ENCODE assay signal across 14 cellular contexts in the genomic region with DNA sequence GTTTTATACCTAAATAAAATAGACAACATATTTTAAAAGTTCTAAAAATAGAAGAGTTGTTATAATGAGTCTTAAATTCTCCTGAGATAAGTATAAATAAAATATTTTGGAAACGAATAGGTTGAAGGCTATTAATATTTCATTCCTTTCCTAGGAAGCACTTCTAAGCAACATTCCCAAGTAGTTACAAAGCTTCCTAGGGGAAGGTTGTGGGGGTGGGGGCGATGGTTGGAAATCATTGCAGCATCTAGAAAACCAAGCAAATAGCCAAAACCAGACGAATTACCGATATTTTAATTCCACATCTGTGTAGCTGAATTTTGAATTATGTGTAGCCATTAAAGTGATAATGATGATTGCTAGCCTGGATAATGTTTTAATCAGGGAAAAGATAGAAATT.
"Had no signal": no experiment of that assay in that cellular context is flagged by ENCODE, and none has a peak within 500 bp of the region (broad histone marks: within the 10 kb centered on the region; RNA-seq: fewer than 3 reads in every experiment).

No MANE protein-coding gene starts in this region.

- ATAC-seq: activated CD8-positive, alpha-beta T cell treated with anti-CD3 and anti-CD28 coated beads, Interleukin-2, amount 10 ng/mL, durations not matched to agents 7 days and 5 days; left cardiac atrium; lower lobe of right lung; stimulated activated memory B cell treated with anti-CD40 and anti-IgM and Interleukin-4, amounts not matched to agents 10 μg/mL and 1 μg/mL and 100 μg/mL, for 72 hours had no signal

- H3K4me1 ChIP-seq: lower lobe of right lung, vagina had no signal

- H3K4me1 Mint-ChIP-seq: endodermal cell had no signal

- H3K27ac ChIP-seq: lower lobe of right lung, tibial nerve, vagina had no signal

- H3K9me3 ChIP-seq: lower lobe of right lung, tibial nerve, vagina had no signal

- H3K4me3 ChIP-seq: lower lobe of right lung, tibial nerve, vagina had no signal

- H3K27ac Mint-ChIP-seq: activated CD8-positive, alpha-beta T cell treated with anti-CD3 and anti-CD28 coated beads, Interleukin-2, amount 10 ng/mL, durations not matched to agents 7 days and 5 days; dendritic cell treated with granulocyte-macrophage colony-stimulating factor and Interleukin-4, amounts not matched to agents 40 ng/mL and 50 ng/mL, for 4 days; endodermal cell; stimulated activated memory B cell treated with anti-CD40 and anti-IgM and Interleukin-4, amounts not matched to agents 10 μg/mL and 1 μg/mL and 100 μg/mL, for 72 hours had no signal

- DNase-seq: activated CD4-positive, alpha-beta T cell treated with anti-CD3 and anti-CD28 coated beads for 48 hours; activated CD8-positive, alpha-beta memory T cell treated with anti-CD3 and anti-CD28 coated beads, Interleukin-2, amount 50 U/mL, for 48 hours; activated CD8-positive, alpha-beta T cell treated with anti-CD3 and anti-CD28 coated beads, Interleukin-2, amount 10 ng/mL, durations not matched to agents 7 days and 5 days; activated naive CD4-positive, alpha-beta T cell treated with Interleukin-2 at 50 U/mL for 16 hours; endodermal cell; left cardiac atrium; lower lobe of right lung; naive B cell; posterior cingulate gyrus; small intestine had no signal

- H3K9me3 Mint-ChIP-seq: dendritic cell treated with granulocyte-macrophage colony-stimulating factor and Interleukin-4, amounts not matched to agents 40 ng/mL and 50 ng/mL, for 4 days; endodermal cell; naive B cell; stimulated activated memory B cell treated with anti-CD40 and anti-IgM and Interleukin-4, amounts not matched to agents 10 μg/mL and 1 μg/mL and 100 μg/mL, for 72 hours had no signal

- H3K4me3 Mint-ChIP-seq: activated CD8-positive, alpha-beta T cell treated with anti-CD3 and anti-CD28 coated beads, Interleukin-2, amount 10 ng/mL, durations not matched to agents 7 days and 5 days; dendritic cell treated with granulocyte-macrophage colony-stimulating factor and Interleukin-4, amounts not matched to agents 40 ng/mL and 50 ng/mL, for 4 days; endodermal cell; naive B cell; stimulated activated memory B cell treated with anti-CD40 and anti-IgM and Interleukin-4, amounts not matched to agents 10 μg/mL and 1 μg/mL and 100 μg/mL, for 72 hours had no signal

- FAIRE-seq: small intestine had no signal

- H3K27me3 ChIP-seq: tibial nerve, vagina had no signal

- H3K27me3 Mint-ChIP-seq: dendritic cell treated with granulocyte-macrophage colony-stimulating factor and Interleukin-4, amounts not matched to agents 40 ng/mL and 50 ng/mL, for 4 days; naive B cell; stimulated activated memory B cell treated with anti-CD40 and anti-IgM and Interleukin-4, amounts not matched to agents 10 μg/mL and 1 μg/mL and 100 μg/mL, for 72 hours had no signal
